Comparison of ENCODE assay signal across 20 cellular contexts in genomic region chr6:112799889-112800288, GRCh38.
"Had no signal": no experiment of that assay in that cellular context is flagged by ENCODE, and none has a peak within 500 bp of the region (broad histone marks: within the 10 kb centered on the region; RNA-seq: fewer than 3 reads in every experiment).

No MANE protein-coding gene starts in this region.

- H3K36me3 ChIP-seq: right lobe of liver, stomach, transverse colon, WERI-Rb-1 had no signal

- H3K4me2 ChIP-seq: hepatocyte had no signal

- H3K4me3 ChIP-seq: hepatocyte, right lobe of liver, skin epidermis, stomach, transverse colon had no signal

- H3K4me1 ChIP-seq: right lobe of liver, transverse colon had no signal

- H3K79me2 ChIP-seq: hepatocyte had no signal

- H3K9me3 ChIP-seq: right lobe of liver, stomach, transverse colon had no signal

- DNase-seq: activated CD4-positive, alpha-beta T cell treated with anti-CD3 and anti-CD28 coated beads, Interleukin-2, amount 10 ng/mL, durations not matched to agents 7 days and 5 days; activated CD4-positive, CD25-positive, alpha-beta regulatory T cell treated with anti-CD3 and anti-CD28 coated beads, Interleukin-2, amount 50 U/mL, for 72 hours; activated CD8-positive, alpha-beta T cell treated with anti-CD3 and anti-CD28 coated beads for 36 hours; aorta; effector CD4-positive, alpha-beta T cell; erythroblast; glutamatergic neuron; left cardiac atrium; nephron progenitor cell; nucleus accumbens; posterior cingulate gyrus; right lobe of liver; stimulated activated CD4-positive, alpha-beta T cell treated with anti-CD3 and anti-CD28 coated beads, Interleukin-2, amount 100 ng/mL, for 24 hours; stomach; transverse colon; WERI-Rb-1 had no signal

- H3K27me3 ChIP-seq: hepatocyte, right lobe of liver, stomach, transverse colon had no signal

- ATAC-seq: activated CD8-positive, alpha-beta T cell treated with anti-CD3 and anti-CD28 coated beads for 36 hours; activated naive CD4-positive, alpha-beta T cell treated with anti-CD3 and anti-CD28 coated beads, Interleukin-2, amount 50 U/mL, for 72 hours; left cardiac atrium; right lobe of liver; stimulated activated effector memory CD8-positive, alpha-beta T cell treated with anti-CD3 and anti-CD28 coated beads, Interleukin-12 subunit alpha, Interleukin-12 subunit beta, amount 100 ng/mL, for 72 hours had no signal

- H3K27ac ChIP-seq: hepatocyte, right lobe of liver, skin epidermis, stomach, transverse colon, WERI-Rb-1 had no signal
